1 cellular context compared by ENCODE assay signal in genomic region chr2:8263931-8264330, GRCh38.
TF ChIP-seq lines count a peak whose summit lies in the region.

No MANE protein-coding gene starts in this region.

TF ChIP-seq in GM23338, 12 proteins besides CTCF, POLR2A, EP300 and RAD21 (continued from another document):
- TF ChIP-seq ZNF462 (CRISPR knock-in tag; IDR thresholded peaks at IDR 0.05) (no peak), JUNB (IDR thresholded peaks at IDR 0.05; ENCODE audit: unreplicated experiment) (no peak), ZNF331 (CRISPR knock-in tag; IDR thresholded peaks at IDR 0.05; ENCODE audit: low read depth) (no peak), POLR2AphosphoS5 (IDR thresholded peaks at IDR 0.05; ENCODE audit: low read depth) (no peak), EZH2 (IDR thresholded peaks at IDR 0.05; ENCODE audit: low read depth, unreplicated experiment) (no peak)
